Comparison of ENCODE assay signal across 1 cellular context in the genomic region with DNA sequence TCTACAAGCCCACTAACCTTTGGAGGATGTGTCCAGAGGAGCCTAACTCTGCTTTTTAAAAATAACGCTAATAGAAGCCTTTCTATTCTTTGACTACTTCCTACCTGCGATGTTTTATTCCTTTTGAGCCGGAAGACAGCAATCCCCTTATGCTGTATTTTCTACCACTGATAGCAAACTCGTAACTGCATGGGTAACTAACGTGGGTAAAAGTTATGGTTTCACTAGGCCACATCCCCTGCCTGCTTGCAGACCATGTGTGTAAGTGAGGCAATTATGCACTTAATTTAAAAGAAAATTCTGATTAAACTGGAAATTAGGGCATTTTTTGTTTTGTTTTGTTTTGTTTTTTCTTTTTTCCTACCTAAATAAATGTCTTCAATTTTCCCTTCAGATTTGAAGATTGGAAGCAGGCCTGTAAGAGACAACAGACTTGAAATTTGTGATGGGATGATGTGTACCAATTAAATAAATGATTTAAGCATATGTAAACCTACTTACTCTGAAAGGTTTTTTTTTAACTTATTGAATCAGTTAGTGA.
TF ChIP-seq lines count a peak whose summit lies in the region.

No MANE protein-coding gene starts in this region.

TF ChIP-seq in HCT116, 20 proteins besides CTCF, POLR2A, EP300 and RAD21 (continued from another document):
- TF ChIP-seq, protein P1, sequence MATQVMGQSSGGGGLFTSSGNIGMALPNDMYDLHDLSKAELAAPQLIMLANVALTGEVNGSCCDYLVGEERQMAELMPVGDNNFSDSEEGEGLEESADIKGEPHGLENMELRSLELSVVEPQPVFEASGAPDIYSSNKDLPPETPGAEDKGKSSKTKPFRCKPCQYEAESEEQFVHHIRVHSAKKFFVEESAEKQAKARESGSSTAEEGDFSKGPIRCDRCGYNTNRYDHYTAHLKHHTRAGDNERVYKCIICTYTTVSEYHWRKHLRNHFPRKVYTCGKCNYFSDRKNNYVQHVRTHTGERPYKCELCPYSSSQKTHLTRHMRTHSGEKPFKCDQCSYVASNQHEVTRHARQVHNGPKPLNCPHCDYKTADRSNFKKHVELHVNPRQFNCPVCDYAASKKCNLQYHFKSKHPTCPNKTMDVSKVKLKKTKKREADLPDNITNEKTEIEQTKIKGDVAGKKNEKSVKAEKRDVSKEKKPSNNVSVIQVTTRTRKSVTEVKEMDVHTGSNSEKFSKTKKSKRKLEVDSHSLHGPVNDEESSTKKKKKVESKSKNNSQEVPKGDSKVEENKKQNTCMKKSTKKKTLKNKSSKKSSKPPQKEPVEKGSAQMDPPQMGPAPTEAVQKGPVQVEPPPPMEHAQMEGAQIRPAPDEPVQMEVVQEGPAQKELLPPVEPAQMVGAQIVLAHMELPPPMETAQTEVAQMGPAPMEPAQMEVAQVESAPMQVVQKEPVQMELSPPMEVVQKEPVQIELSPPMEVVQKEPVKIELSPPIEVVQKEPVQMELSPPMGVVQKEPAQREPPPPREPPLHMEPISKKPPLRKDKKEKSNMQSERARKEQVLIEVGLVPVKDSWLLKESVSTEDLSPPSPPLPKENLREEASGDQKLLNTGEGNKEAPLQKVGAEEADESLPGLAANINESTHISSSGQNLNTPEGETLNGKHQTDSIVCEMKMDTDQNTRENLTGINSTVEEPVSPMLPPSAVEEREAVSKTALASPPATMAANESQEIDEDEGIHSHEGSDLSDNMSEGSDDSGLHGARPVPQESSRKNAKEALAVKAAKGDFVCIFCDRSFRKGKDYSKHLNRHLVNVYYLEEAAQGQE (IDR thresholded peaks at IDR 0.05; ENCODE audit: low read depth), result no peak
- no peak for TF ChIP-seq ZFX (IDR thresholded peaks at IDR 0.05)
- TF ChIP-seq SP1 (IDR thresholded peaks at IDR 0.05; ENCODE audit: low read depth), result no peak
- TF ChIP-seq YY1 (IDR thresholded peaks at IDR 0.05; ENCODE audit: extremely low read depth, insufficient replicate concordance, low read depth, low read length), result no peak
- TF ChIP-seq, protein P2, sequence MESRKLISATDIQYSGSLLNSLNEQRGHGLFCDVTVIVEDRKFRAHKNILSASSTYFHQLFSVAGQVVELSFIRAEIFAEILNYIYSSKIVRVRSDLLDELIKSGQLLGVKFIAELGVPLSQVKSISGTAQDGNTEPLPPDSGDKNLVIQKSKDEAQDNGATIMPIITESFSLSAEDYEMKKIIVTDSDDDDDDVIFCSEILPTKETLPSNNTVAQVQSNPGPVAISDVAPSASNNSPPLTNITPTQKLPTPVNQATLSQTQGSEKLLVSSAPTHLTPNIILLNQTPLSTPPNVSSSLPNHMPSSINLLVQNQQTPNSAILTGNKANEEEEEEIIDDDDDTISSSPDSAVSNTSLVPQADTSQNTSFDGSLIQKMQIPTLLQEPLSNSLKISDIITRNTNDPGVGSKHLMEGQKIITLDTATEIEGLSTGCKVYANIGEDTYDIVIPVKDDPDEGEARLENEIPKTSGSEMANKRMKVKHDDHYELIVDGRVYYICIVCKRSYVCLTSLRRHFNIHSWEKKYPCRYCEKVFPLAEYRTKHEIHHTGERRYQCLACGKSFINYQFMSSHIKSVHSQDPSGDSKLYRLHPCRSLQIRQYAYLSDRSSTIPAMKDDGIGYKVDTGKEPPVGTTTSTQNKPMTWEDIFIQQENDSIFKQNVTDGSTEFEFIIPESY (IDR thresholded peaks at IDR 0.05; ENCODE audit: extremely low read depth, insufficient replicate concordance, low read length), result no peak
- no peak for TF ChIP-seq EGR1 (IDR thresholded peaks at IDR 0.05; ENCODE audit: low read depth)
- TF ChIP-seq, protein P3, sequence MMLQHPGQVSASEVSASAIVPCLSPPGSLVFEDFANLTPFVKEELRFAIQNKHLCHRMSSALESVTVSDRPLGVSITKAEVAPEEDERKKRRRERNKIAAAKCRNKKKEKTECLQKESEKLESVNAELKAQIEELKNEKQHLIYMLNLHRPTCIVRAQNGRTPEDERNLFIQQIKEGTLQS (IDR thresholded peaks at IDR 0.05), result no peak
- no peak for TF ChIP-seq ELF1 (IDR thresholded peaks at IDR 0.05; ENCODE audit: borderline replicate concordance, low read depth)
- TF ChIP-seq JUND (IDR thresholded peaks at IDR 0.05), result no peak
